9 cellular contexts compared by ENCODE assay signal in the genomic region with DNA sequence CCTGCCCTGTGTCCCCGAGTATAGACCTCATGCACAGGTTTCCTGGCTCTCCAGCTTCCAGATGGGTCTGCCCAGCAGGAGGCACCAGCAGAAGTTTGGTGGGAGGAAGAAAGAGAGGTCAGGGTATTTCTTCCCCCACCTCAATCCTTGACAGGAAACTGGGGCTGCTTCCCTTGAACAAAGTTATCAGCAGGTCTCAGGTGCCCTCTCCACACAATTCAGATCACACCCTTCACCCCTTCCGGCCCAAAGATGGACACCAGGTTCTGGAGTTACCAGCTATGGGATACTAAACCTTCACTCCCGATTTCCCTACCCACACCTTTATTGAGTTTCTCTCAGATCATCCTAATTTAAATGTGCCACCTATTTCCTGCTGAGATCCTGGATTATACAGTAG. TPM values are rescaled to one million over a fixed set of nuclear protein-coding genes. Genes with fewer than 3 reads are reported as not detected.
DNase-seq lines count a peak whose midpoint lies in the region; ATAC-seq and TF ChIP-seq lines count a peak whose summit lies in the region.
"Had no signal": no experiment of that assay in that cellular context is flagged by ENCODE, and none has a peak within 500 bp of the region (broad histone marks: within the 10 kb centered on the region; RNA-seq: fewer than 3 reads in every experiment).

No MANE protein-coding gene starts in this region.

- peaks cover 71% of the 10 kb centered on the region for H3K4me1 Mint-ChIP-seq in activated B cell treated with CpG ODN at 0.5 μM for 24 hours
- H3K4me1 Mint-ChIP-seq in stimulated activated memory B cell treated with anti-CD40 and anti-IgM and Interleukin-4, amounts not matched to agents 10 μg/mL and 1 μg/mL and 100 μg/mL, for 72 hours, result peaks cover 56% of the 10 kb centered on the region

- H3K27ac Mint-ChIP-seq in activated B cell treated with CpG ODN at 0.5 μM for 24 hours, result peak overlapping the region; percentile 99
- H3K27ac Mint-ChIP-seq in stimulated activated memory B cell treated with anti-CD40 and anti-IgM and Interleukin-4, amounts not matched to agents 10 μg/mL and 1 μg/mL and 100 μg/mL, for 72 hours, result peak overlapping the region; percentile 93

- intact Hi-C loops in activated B cell treated with CpG ODN at 0.5 μM for 24 hours (cut with micrococcal nuclease), result loop anchor here (5.0 to 10.0 kb wide), 4 partner anchors 593 to 1443 kb away; a partner anchor contains a TSS

- peak overlapping the region; percentile 67 to 97 for H3K4me3 ChIP-seq in SK-N-SH (ENCODE audit: low read depth in 2 of 2, low read length in 1 of 2)
- peak overlapping the region; percentile 51 for H3K4me3 ChIP-seq in hepatocyte

- TF ChIP-seq EP300 in SK-N-SH (IDR thresholded peaks at IDR 0.05; ENCODE audit: borderline replicate concordance in 1 of 2, low read depth in 1 of 2, low read length in 1 of 2), result no peak

- TF ChIP-seq CTCF in SK-N-SH (IDR thresholded peaks at IDR 0.05) (no peak), activated B cell treated with CpG ODN at 0.5 μM for 24 hours (IDR thresholded peaks at IDR 0.05) (no peak), hepatocyte (IDR thresholded peaks at IDR 0.05; ENCODE audit: poor library complexity) (no peak)

- H3K27me3 ChIP-seq in SK-N-SH (ENCODE audit: insufficient read depth), result no peaks in the 10 kb centered on the region
- H3K27me3 ChIP-seq in hepatocyte, result no peaks in the 10 kb centered on the region
- H3K27me3 ChIP-seq: neutrophil had no signal

- H3K27ac ChIP-seq in SK-N-SH (ENCODE audit: low read depth in 2 of 2, low read length in 1 of 2) (peak overlapping the region in 1 of 2 experiments; percentile 81; a peak in 1 of 4 replicates), hepatocyte (peak overlapping the region; percentile 81)

- CTCF ChIA-PET in SK-N-SH (lab: Yijun Ruan, JAX) (interaction anchor here (1.1 to 16.0 kb wide), 3 partner anchors 10 to 244 kb away, joined by 3 to 503 read pairs (median 9); no protein-coding TSS in a partner anchor), activated B cell treated with CpG ODN at 0.5 μM for 24 hours (lab: Charles Lee) (interaction anchor here (2.0 to 14.5 kb wide), 2 partner anchors 58 to 105 kb away, joined by 9 to 338 read pairs; no protein-coding TSS in a partner anchor)

- DNase-seq in SK-N-SH (no peak), activated B cell treated with CpG ODN at 0.5 μM for 24 hours (no peak), hepatocyte (ENCODE audit: low spot score) (no peak), germinal center (ENCODE audit: low spot score) (no peak), HuH-7.5 (ENCODE audit: low spot score) (no peak)
- no peak for DNase-seq in activated CD4-positive, alpha-beta T cell treated with anti-CD3 and anti-CD28 coated beads for 48 hours

- H2AFZ ChIP-seq in SK-N-SH (ENCODE audit: low read depth) (no peak overlapping the region), hepatocyte (no peak overlapping the region)

- peak overlapping the region; percentile 92 for H3K4me2 ChIP-seq in SK-N-SH
- H3K4me2 ChIP-seq in hepatocyte, result peak overlapping the region; percentile 89

- WGBS in SK-N-SH (ENCODE audit: low lambda C conversion rate), result 12% methylated on average over 3 of the region's 3 CpGs
- WGBS in hepatocyte (ENCODE audit: low lambda C conversion rate, missing lambda C conversion rate), result 72% methylated on average over 3 of the region's 3 CpGs

- peaks cover 58% of the 10 kb centered on the region for H3K36me3 Mint-ChIP-seq in activated B cell treated with CpG ODN at 0.5 μM for 24 hours (ENCODE audit: low read depth)
- peaks cover 13% of the 10 kb centered on the region for H3K36me3 Mint-ChIP-seq in stimulated activated memory B cell treated with anti-CD40 and anti-IgM and Interleukin-4, amounts not matched to agents 10 μg/mL and 1 μg/mL and 100 μg/mL, for 72 hours

- POLR2A ChIA-PET in SK-N-SH (lab: Yijun Ruan, JAX), result interaction anchor here (0.7 kb wide), 1 partner anchor 345 kb away, joined by 4 read pairs; no protein-coding TSS in a partner anchor
- POLR2A ChIA-PET in activated B cell treated with CpG ODN at 0.5 μM for 24 hours (lab: Charles Lee), result interaction anchor here (3.4 to 5.2 kb wide), 3 partner anchors 11 to 77 kb away, joined by 17 to 118 read pairs (median 75); a partner anchor contains a TSS

- peaks cover 7% of the 10 kb centered on the region for H3F3A ChIP-seq in SK-N-SH (replicated peaks; ENCODE audit: insufficient read depth)

- H3K9me3 Mint-ChIP-seq in activated B cell treated with CpG ODN at 0.5 μM for 24 hours, result no peaks in the 10 kb centered on the region
- H3K9me3 Mint-ChIP-seq in stimulated activated memory B cell treated with anti-CD40 and anti-IgM and Interleukin-4, amounts not matched to agents 10 μg/mL and 1 μg/mL and 100 μg/mL, for 72 hours, result no peaks in the 10 kb centered on the region

- peaks cover 11 to 27% of the 10 kb centered on the region in 2 experiments; a peak in 3 of 4 replicates for H3K4me1 ChIP-seq in SK-N-SH (ENCODE audit: control insufficient read depth in 1 of 2, insufficient read depth in 2 of 2, low read depth in 1 of 2, low read length in 1 of 2)
- H3K4me1 ChIP-seq in hepatocyte (ENCODE audit: insufficient read depth), result peaks cover 11% of the 10 kb centered on the region

- H3K9ac ChIP-seq in SK-N-SH, result peak overlapping the region; percentile 90; the same call in 1 of the 2 replicates

- H3K4me3 Mint-ChIP-seq in activated B cell treated with CpG ODN at 0.5 μM for 24 hours, result peak overlapping the region; percentile 100
- H3K4me3 Mint-ChIP-seq in stimulated activated memory B cell treated with anti-CD40 and anti-IgM and Interleukin-4, amounts not matched to agents 10 μg/mL and 1 μg/mL and 100 μg/mL, for 72 hours, result peak overlapping the region; percentile 94

- H3K9me3 ChIP-seq in SK-N-SH (no peaks in the 10 kb centered on the region), hepatocyte (ENCODE audit: low read depth) (no peaks in the 10 kb centered on the region)
- H3K9me3 ChIP-seq: neutrophil had no signal

- H3K79me2 ChIP-seq in SK-N-SH (ENCODE audit: insufficient read depth) (peaks cover 89% of the 10 kb centered on the region), hepatocyte (peaks cover 80% of the 10 kb centered on the region)

- H3K36me3 ChIP-seq in SK-N-SH (replicated peaks in 1 of 2; ENCODE audit: control insufficient read depth in 1 of 2, insufficient read depth in 2 of 2, low read length in 1 of 2) (peaks cover 7 to 14% of the 10 kb centered on the region in 2 experiments), hepatocyte (replicated peaks; ENCODE audit: insufficient read depth, low read depth) (no peaks in the 10 kb centered on the region)

- H3K9me2 ChIP-seq in SK-N-SH, result no peaks in the 10 kb centered on the region
- H3K9me2 ChIP-seq in hepatocyte (replicated peaks; ENCODE audit: insufficient read depth), result no peaks in the 10 kb centered on the region

- TF ChIP-seq RAD21 in SK-N-SH (IDR thresholded peaks at IDR 0.05; ENCODE audit: low read length), result no peak

- no peaks in the 10 kb centered on the region for H3K27me3 Mint-ChIP-seq in activated B cell treated with CpG ODN at 0.5 μM for 24 hours
- H3K27me3 Mint-ChIP-seq in stimulated activated memory B cell treated with anti-CD40 and anti-IgM and Interleukin-4, amounts not matched to agents 10 μg/mL and 1 μg/mL and 100 μg/mL, for 72 hours, result no peaks in the 10 kb centered on the region

- H4K20me1 ChIP-seq in SK-N-SH (ENCODE audit: insufficient read depth) (peaks cover 38% of the 10 kb centered on the region), hepatocyte (ENCODE audit: insufficient read depth, poor library complexity, severe bottlenecking) (peaks cover 37% of the 10 kb centered on the region)

- ATAC-seq in SK-N-SH treated with all-trans-retinoic acid at 6 μM for 48 hours, result no peak
- no peak for ATAC-seq in activated B cell treated with CpG ODN at 0.5 μM for 24 hours (ENCODE audit: low read depth)
- no peak for ATAC-seq in stimulated activated memory B cell treated with anti-CD40 and anti-IgM and Interleukin-4, amounts not matched to agents 10 μg/mL and 1 μg/mL and 100 μg/mL, for 72 hours

TF ChIP-seq in SK-N-SH, 30 proteins besides CTCF, POLR2A, EP300 and RAD21 (continues in another document):
- no peak for TF ChIP-seq SIN3A (IDR thresholded peaks at IDR 0.05; ENCODE audit: borderline replicate concordance, low read depth, low read length)
- TF ChIP-seq CHD2 (IDR thresholded peaks at IDR 0.05; ENCODE audit: low read length, partially characterized antibody), result no peak

TF ChIP-seq in SK-N-SH treated with all-trans-retinoic acid at 6 μM for 48 hours, 23 proteins besides CTCF, POLR2A, EP300 and RAD21 (continues in another document):
- TF ChIP-seq, protein P1, sequence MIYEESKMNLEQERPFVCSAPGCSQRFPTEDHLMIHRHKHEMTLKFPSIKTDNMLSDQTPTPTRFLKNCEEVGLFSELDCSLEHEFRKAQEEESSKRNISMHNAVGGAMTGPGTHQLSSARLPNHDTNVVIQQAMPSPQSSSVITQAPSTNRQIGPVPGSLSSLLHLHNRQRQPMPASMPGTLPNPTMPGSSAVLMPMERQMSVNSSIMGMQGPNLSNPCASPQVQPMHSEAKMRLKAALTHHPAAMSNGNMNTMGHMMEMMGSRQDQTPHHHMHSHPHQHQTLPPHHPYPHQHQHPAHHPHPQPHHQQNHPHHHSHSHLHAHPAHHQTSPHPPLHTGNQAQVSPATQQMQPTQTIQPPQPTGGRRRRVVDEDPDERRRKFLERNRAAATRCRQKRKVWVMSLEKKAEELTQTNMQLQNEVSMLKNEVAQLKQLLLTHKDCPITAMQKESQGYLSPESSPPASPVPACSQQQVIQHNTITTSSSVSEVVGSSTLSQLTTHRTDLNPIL (CRISPR knock-in tag; IDR thresholded peaks at IDR 0.05; ENCODE audit: low read depth), result no peak

RNA-seq across cellular contexts. Expression of a gene that starts 1.2 kb away (rescaled TPM):
- polyA plus RNA-seq in SK-N-SH (2012; rRNA removed) (23.4 and 28.9 TPM in 2 replicates), hepatocyte (20.0 and 25.0 TPM in 2 replicates)
- polyA plus RNA-seq in SK-N-SH (2012; cell fraction: cytosol; rRNA removed), result 25.3 and 27.8 TPM in 2 replicates
- 61.7 and 64.4 TPM in 2 replicates for polyA plus RNA-seq in SK-N-SH (2012; cell fraction: nucleus; rRNA removed)
- total RNA-seq in activated B cell treated with CpG ODN at 0.5 μM for 24 hours (88.4 and 107 TPM in 2 replicates), hepatocyte (41.0 and 60.4 TPM in 2 replicates)

RNA-seq across cellular contexts. Expression of a gene that starts 2.6 kb away (rescaled TPM):
- polyA plus RNA-seq in SK-N-SH (2012; rRNA removed), result 165 and 166 TPM in 2 replicates
- 165 and 208 TPM in 2 replicates for polyA plus RNA-seq in SK-N-SH (2012; cell fraction: cytosol; rRNA removed)
- 180 and 206 TPM in 2 replicates for polyA plus RNA-seq in SK-N-SH (2012; cell fraction: nucleus; rRNA removed)
- 114 and 117 TPM in 2 replicates for total RNA-seq in activated B cell treated with CpG ODN at 0.5 μM for 24 hours
- 107 and 116 TPM in 2 replicates for total RNA-seq in hepatocyte
- 149 and 169 TPM in 2 replicates for polyA plus RNA-seq in hepatocyte

RNA-seq across cellular contexts. Expression of a gene that starts 38.1 kb away (rescaled TPM):
- polyA plus RNA-seq in SK-N-SH (2012; rRNA removed) (25.7 and 28.2 TPM in 2 replicates), hepatocyte (54.4 and 59.6 TPM in 2 replicates)
- 19.1 and 26.9 TPM in 2 replicates for polyA plus RNA-seq in SK-N-SH (2012; cell fraction: cytosol; rRNA removed)
- polyA plus RNA-seq in SK-N-SH (2012; cell fraction: nucleus; rRNA removed), result 9.4 and 11.8 TPM in 2 replicates
- total RNA-seq in activated B cell treated with CpG ODN at 0.5 μM for 24 hours (not detected in 2 replicates), hepatocyte (69.7 and 70.1 TPM in 2 replicates)

RNA-seq across cellular contexts. Expression of a gene that starts 44.7 kb away (rescaled TPM):
- 1.0 and 1.2 TPM in 2 replicates for polyA plus RNA-seq in SK-N-SH (2012; rRNA removed)
- 1.2 and 1.4 TPM in 2 replicates for polyA plus RNA-seq in SK-N-SH (2012; cell fraction: cytosol; rRNA removed)
- polyA plus RNA-seq in SK-N-SH (2012; cell fraction: nucleus; rRNA removed), result 1.3 and 1.8 TPM in 2 replicates
- 7.7 and 11.2 TPM in 2 replicates for total RNA-seq in activated B cell treated with CpG ODN at 0.5 μM for 24 hours
- 6.3 and 6.4 TPM in 2 replicates for total RNA-seq in hepatocyte
- polyA plus RNA-seq in hepatocyte, result 6.2 and 6.7 TPM in 2 replicates

Comparison
In these comparisons a context has a peak if more than half of its experiments do, and no peak if none do; other contexts are left out.
1. RNA of a gene that starts 38.1 kb away (total RNA-seq): 69.7 to 70.1 TPM in hepatocyte; not detected in activated B cell treated with CpG ODN at 0.5 μM for 24 hours; every median in the first group is over 10 times any median in the second.